ENCODE assay signal across 8 cellular contexts in genomic region chr5:51380603-51381207, GRCh38. TPM values are rescaled to one million over a fixed set of nuclear protein-coding genes. Genes with fewer than 3 reads are reported as not detected.
DNase-seq lines count a peak whose midpoint lies in the region; ATAC-seq and TF ChIP-seq lines count a peak whose summit lies in the region.

No MANE protein-coding gene starts in this region.

- H3K27ac Mint-ChIP-seq in stimulated activated naive CD8-positive, alpha-beta T cell treated with anti-CD3 and anti-CD28 coated beads, Interleukin-15, amount 100 ng/mL, for 72 hours, result no peak overlapping the region
- H3K27ac Mint-ChIP-seq in activated T-helper 17 cell treated with anti-CD3 and anti-CD28 coated beads, Interleukin-2, amount 50 U/mL, for 72 hours, result no peak overlapping the region

- peaks cover 95% of the 10 kb centered on the region for H3K27me3 Mint-ChIP-seq in stimulated activated naive CD8-positive, alpha-beta T cell treated with anti-CD3 and anti-CD28 coated beads, Interleukin-15, amount 100 ng/mL, for 72 hours
- H3K27me3 Mint-ChIP-seq in activated T-helper 17 cell treated with anti-CD3 and anti-CD28 coated beads, Interleukin-2, amount 50 U/mL, for 72 hours, result peaks cover 84% of the 10 kb centered on the region

- DNase-seq in stimulated activated naive CD8-positive, alpha-beta T cell treated with anti-CD3 and anti-CD28 coated beads, Interleukin-15, Interleukin-2, amounts not matched to agents 100 U/mL and 50 U/mL, for 24 hours, result peak; percentile 10
- DNase-seq in stimulated activated naive CD8-positive, alpha-beta T cell treated with anti-CD3 and anti-CD28 coated beads, Interleukin-15, amount 100 ng/mL, for 72 hours, result no peak
- DNase-seq in NCI-H748 (lab: John Stamatoyannopoulos, UW; ENCODE audit: unreplicated experiment) (peak; percentile 86), fibroblast of pulmonary artery (ENCODE audit: low read depth) (peak; percentile 34), 8988T (no peak), HK-2 (ENCODE audit: unreplicated experiment) (no peak)

- H3K9me3 Mint-ChIP-seq in stimulated activated naive CD8-positive, alpha-beta T cell treated with anti-CD3 and anti-CD28 coated beads, Interleukin-15, amount 100 ng/mL, for 72 hours, result peaks cover under 1 to 4% of the 10 kb centered on the region in 2 donors
- no peaks in the 10 kb centered on the region for H3K9me3 Mint-ChIP-seq in activated T-helper 17 cell treated with anti-CD3 and anti-CD28 coated beads, Interleukin-2, amount 50 U/mL, for 72 hours

- peak; percentile 58 for TF ChIP-seq CTCF in fibroblast of pulmonary artery (IDR thresholded peaks at IDR 0.05; ENCODE audit: low read length, missing control alignments)

- no peak overlapping the region for H3K4me3 ChIP-seq in fibroblast of pulmonary artery (replicated peaks; ENCODE audit: low read depth, low read length)

- ATAC-seq in stimulated activated naive CD8-positive, alpha-beta T cell treated with anti-CD3 and anti-CD28 coated beads, Interleukin-15, Interleukin-2, amounts not matched to agents 100 U/mL and 50 U/mL, for 24 hours, result no peak
- ATAC-seq in stimulated activated naive CD8-positive, alpha-beta T cell treated with anti-CD3 and anti-CD28 coated beads, Interleukin-15, amount 100 ng/mL, for 72 hours, result no peak
- ATAC-seq in GM18870 (IDR thresholded peaks at IDR 0.05; ENCODE audit: unreplicated experiment), result no peak
- no peak for ATAC-seq in activated T-helper 17 cell treated with anti-CD3 and anti-CD28 coated beads, Interleukin-2, amount 50 U/mL, for 72 hours (replicated peaks)

- H3K4me3 Mint-ChIP-seq in stimulated activated naive CD8-positive, alpha-beta T cell treated with anti-CD3 and anti-CD28 coated beads, Interleukin-15, amount 100 ng/mL, for 72 hours, result no peak overlapping the region
- H3K4me3 Mint-ChIP-seq in activated T-helper 17 cell treated with anti-CD3 and anti-CD28 coated beads, Interleukin-2, amount 50 U/mL, for 72 hours, result no peak overlapping the region

- no peaks in the 10 kb centered on the region for H3K36me3 Mint-ChIP-seq in activated T-helper 17 cell treated with anti-CD3 and anti-CD28 coated beads, Interleukin-2, amount 50 U/mL, for 72 hours (ENCODE audit: low read depth)

- H3K4me1 Mint-ChIP-seq in stimulated activated naive CD8-positive, alpha-beta T cell treated with anti-CD3 and anti-CD28 coated beads, Interleukin-15, amount 100 ng/mL, for 72 hours, result peaks cover 39% of the 10 kb centered on the region
- no peaks in the 10 kb centered on the region for H3K4me1 Mint-ChIP-seq in activated T-helper 17 cell treated with anti-CD3 and anti-CD28 coated beads, Interleukin-2, amount 50 U/mL, for 72 hours

RNA-seq across cellular contexts. Expression of gene ISL1, which starts 2.5 kb away (rescaled TPM):
- not detected for total RNA-seq in activated T-helper 17 cell treated with anti-CD3 and anti-CD28 coated beads, Interleukin-2, amount 50 U/mL, for 72 hours

Comparison
In these comparisons a context has a peak if more than half of its experiments do, and no peak if none do; other contexts are left out.
1. DNase-seq: peak in stimulated activated naive CD8-positive, alpha-beta T cell treated with anti-CD3 and anti-CD28 coated beads, Interleukin-15, Interleukin-2, amounts not matched to agents 100 U/mL and 50 U/mL, for 24 hours (single experiment), NCI-H748 (single experiment) and fibroblast of pulmonary artery (single experiment); none in stimulated activated naive CD8-positive, alpha-beta T cell treated with anti-CD3 and anti-CD28 coated beads, Interleukin-15, amount 100 ng/mL, for 72 hours (0 of 2), 8988T (single experiment) and HK-2 (single experiment).